Comparison of ENCODE assay signal across 26 cellular contexts in genomic region chr11:103164093-103164796, GRCh38.
"Had no signal": no experiment of that assay in that cellular context is flagged by ENCODE, and none has a peak within 500 bp of the region (broad histone marks: within the 10 kb centered on the region; RNA-seq: fewer than 3 reads in every experiment).

No MANE protein-coding gene starts in this region.

- H3K27ac ChIP-seq: heart right ventricle, lower lobe of right lung, neural progenitor cell, neutrophil, right atrium auricular region, right lobe of liver, stomach, testis, thyroid gland, transverse colon had no signal

- H3K4me2 ChIP-seq: neural progenitor cell, smooth muscle cell had no signal

- H3K36me3 ChIP-seq: neutrophil, right lobe of liver, transverse colon had no signal

- H3K9me3 ChIP-seq: heart right ventricle, lower lobe of right lung, neutrophil, right atrium auricular region, right lobe of liver, stomach, testis, thyroid gland, transverse colon, upper lobe of left lung had no signal

- FAIRE-seq: keratinocyte, urothelium cell line had no signal

- DNase-seq: heart right ventricle; hippocampal formation; kidney glomerular epithelial cell; left cardiac atrium; lower lobe of right lung; mammary epithelial cell; mesenchymal stem cell; naive thymus-derived CD8-positive, alpha-beta T cell; occipital lobe; right lobe of liver; stimulated activated CD4-positive, alpha-beta T cell treated with anti-CD3 and anti-CD28 coated beads, Interleukin-1b, Interleukin-23, amount 100 ng/mL, for 48 hours; stimulated activated CD4-positive, alpha-beta T cell treated with anti-CD3 and anti-CD28 coated beads, Interleukin-2, amount 100 ng/mL, for 48 hours; stimulated activated naive B cell treated with anti-CD40 and anti-IgM and Interleukin-4, amounts not matched to agents 10 μg/mL and 1 μg/mL and 100 μg/mL, for 72 hours; stimulated activated naive CD8-positive, alpha-beta T cell treated with anti-CD3 and anti-CD28 coated beads, Interleukin-15, Interleukin-2, amounts not matched to agents 100 U/mL and 50 U/mL, for 24 hours; stomach; testis; thyroid gland; transverse colon had no signal

- ATAC-seq: heart right ventricle; left cardiac atrium; left lobe of liver; naive thymus-derived CD8-positive, alpha-beta T cell; right lobe of liver; stimulated activated naive B cell treated with anti-CD40 and anti-IgM and Interleukin-4, amounts not matched to agents 10 μg/mL and 1 μg/mL and 100 μg/mL, for 72 hours; stimulated activated naive CD8-positive, alpha-beta T cell treated with anti-CD3 and anti-CD28 coated beads, Interleukin-15, Interleukin-2, amounts not matched to agents 100 U/mL and 50 U/mL, for 24 hours had no signal

- H2AFZ ChIP-seq: neural progenitor cell had no signal

- H3K4me1 ChIP-seq: heart right ventricle, lower lobe of right lung, neural progenitor cell, right atrium auricular region, right lobe of liver, stomach, testis, thyroid gland, transverse colon, upper lobe of left lung had no signal

- H3K27me3 ChIP-seq: heart right ventricle, neural progenitor cell, neutrophil, right atrium auricular region, right lobe of liver, stomach, testis, thyroid gland, transverse colon, upper lobe of left lung had no signal

- H3K4me3 ChIP-seq: heart right ventricle, lower lobe of right lung, neural progenitor cell, right atrium auricular region, right lobe of liver, smooth muscle cell, stomach, testis, thyroid gland, transverse colon, upper lobe of left lung had no signal
